Comparison of ENCODE assay signal across 8 cellular contexts in the genomic region with DNA sequence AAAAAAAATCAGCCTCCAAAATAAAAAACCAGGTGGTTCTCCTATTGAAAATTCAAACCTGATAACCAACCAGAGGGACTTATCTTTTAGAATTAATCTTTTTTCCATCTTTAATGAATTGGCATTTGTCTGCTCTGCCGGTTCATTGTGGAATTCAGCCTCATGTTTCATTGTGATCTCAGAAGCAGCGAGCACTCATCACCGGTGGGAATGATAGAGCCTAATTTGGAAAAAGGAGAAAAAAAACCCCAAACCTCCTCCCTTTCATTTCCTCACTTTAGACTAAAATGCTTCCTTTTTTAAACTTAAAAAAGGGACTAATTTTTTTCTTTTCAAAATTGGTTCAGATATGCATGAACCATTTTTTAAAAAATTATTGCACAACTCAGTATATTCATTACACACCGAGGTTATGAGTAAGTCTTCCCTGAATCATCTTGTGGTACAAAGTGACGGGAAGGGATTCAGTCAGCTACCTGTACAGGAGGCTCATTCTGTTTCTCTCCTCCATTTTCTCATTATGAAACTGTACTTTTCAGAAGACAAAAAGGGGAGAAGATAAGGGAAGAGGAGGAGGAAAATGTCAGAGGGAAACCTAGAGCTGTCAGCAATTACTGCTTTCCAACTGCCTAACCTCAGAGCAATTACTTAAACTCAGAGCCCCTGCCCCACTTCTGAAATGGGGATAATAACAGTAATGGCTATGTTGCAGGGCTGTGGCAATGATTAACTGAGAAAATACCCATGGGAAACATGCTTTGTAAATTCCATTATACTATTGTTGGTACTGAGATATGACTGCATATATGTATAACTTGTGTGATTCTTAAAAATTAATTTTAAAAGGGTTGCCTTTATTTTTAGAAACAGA. TPM values are rescaled to one million over a fixed set of nuclear protein-coding genes. Genes with fewer than 3 reads are reported as not detected.
DNase-seq lines count a peak whose midpoint lies in the region; ATAC-seq and TF ChIP-seq lines count a peak whose summit lies in the region.

No MANE protein-coding gene starts in this region.

- H3K27me3 ChIP-seq in WERI-Rb-1 (ENCODE audit: insufficient read depth, low read depth, severe bottlenecking) = no peaks in the 10 kb centered on the region

- no peak overlapping the region for H3K27ac ChIP-seq in WERI-Rb-1

- H3K4me3 ChIP-seq in fibroblast of the aortic adventitia (ENCODE audit: low read depth, low read length) (no peak overlapping the region), WERI-Rb-1 (ENCODE audit: low read depth, low read length) (no peak overlapping the region)

- DNase-seq in H4 (ENCODE audit: low spot score) (peak; percentile 19), NCI-H2227 treated with DMSO at 0.1 percent for 48 hours (lab: John Stamatoyannopoulos, UW) (peak; percentile 46), fibroblast of the aortic adventitia (ENCODE audit: low read depth) (peak; percentile 71), COLO829 (ENCODE audit: low spot score) (no peak), NCI-H510A treated with DMSO at 0.1 percent for 48 hours (lab: John Stamatoyannopoulos, UW) (no peak), NCI-H748 treated with DMSO at 0.1 percent for 48 hours (lab: John Stamatoyannopoulos, UW) (no peak), WERI-Rb-1 (no peak)

- peak; percentile 78 for ATAC-seq in GM18505 (IDR thresholded peaks at IDR 0.05; ENCODE audit: unreplicated experiment)

- no peak for TF ChIP-seq POLR2A in GM18505 (IDR thresholded peaks at IDR 0.05; ENCODE audit: borderline replicate concordance, extremely low read depth, insufficient read depth, insufficient read length)

- H3K9me3 ChIP-seq in WERI-Rb-1 (ENCODE audit: severe bottlenecking) = no peaks in the 10 kb centered on the region

- no peak for TF ChIP-seq CTCF in fibroblast of the aortic adventitia (IDR thresholded peaks at IDR 0.05; ENCODE audit: insufficient read depth, low read length)
- no peak for TF ChIP-seq CTCF in WERI-Rb-1 (IDR thresholded peaks at IDR 0.05; ENCODE audit: low read depth, low read length)

- no peaks in the 10 kb centered on the region for H3K36me3 ChIP-seq in WERI-Rb-1

RNA-seq across cellular contexts. Expression of a gene that starts 23.9 kb away (rescaled TPM):
- total RNA-seq in H4 (2014; rRNA removed; shearing (Covaris generic)) = 22.8 and 33.2 TPM in 2 replicates
- total RNA-seq in fibroblast of the aortic adventitia (ENCODE audit: low replicate concordance) = 12.0 and 46.5 TPM in 2 replicates

Comparison
In these comparisons a context has a peak if more than half of its experiments do, and no peak if none do; other contexts are left out.
1. DNase-seq: peak in H4 (single experiment), NCI-H2227 treated with DMSO at 0.1 percent for 48 hours (single experiment) and fibroblast of the aortic adventitia (single experiment); none in COLO829 (single experiment), NCI-H510A treated with DMSO at 0.1 percent for 48 hours (single experiment), NCI-H748 treated with DMSO at 0.1 percent for 48 hours (single experiment) and WERI-Rb-1 (single experiment).